ENCODE assay signal across 8 cellular contexts in the genomic region with DNA sequence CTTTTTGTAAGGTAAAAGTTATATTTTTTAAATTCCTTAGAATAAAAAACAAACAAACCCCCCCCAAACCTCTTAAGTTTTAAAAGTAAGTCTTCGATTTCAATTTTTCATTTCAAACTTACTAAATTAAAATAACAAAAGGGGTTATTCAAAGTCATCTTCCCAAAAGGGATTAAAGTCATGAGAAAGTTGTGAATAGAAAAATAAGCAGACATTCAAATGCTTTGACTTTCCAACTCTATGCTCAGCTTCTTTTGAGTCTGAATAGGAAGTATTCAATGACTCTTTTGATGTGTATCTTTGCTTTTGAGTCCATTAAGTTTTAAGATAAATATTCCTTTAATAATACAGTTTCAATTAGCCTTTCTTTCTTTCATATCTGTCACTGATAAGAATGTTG.
"Had no signal": no experiment of that assay in that cellular context is flagged by ENCODE, and none has a peak within 500 bp of the region (broad histone marks: within the 10 kb centered on the region; RNA-seq: fewer than 3 reads in every experiment).

No MANE protein-coding gene starts in this region.

- DNase-seq: GDM1, GF-D8 had no signal

- H3K4me3 ChIP-seq: GM12878 had no signal

- FAIRE-seq: G401.6, GM12878, GM12891, GM12892, GM18507, GM19239 had no signal
